Comparison of ENCODE assay signal across 26 cellular contexts in the genomic region with DNA sequence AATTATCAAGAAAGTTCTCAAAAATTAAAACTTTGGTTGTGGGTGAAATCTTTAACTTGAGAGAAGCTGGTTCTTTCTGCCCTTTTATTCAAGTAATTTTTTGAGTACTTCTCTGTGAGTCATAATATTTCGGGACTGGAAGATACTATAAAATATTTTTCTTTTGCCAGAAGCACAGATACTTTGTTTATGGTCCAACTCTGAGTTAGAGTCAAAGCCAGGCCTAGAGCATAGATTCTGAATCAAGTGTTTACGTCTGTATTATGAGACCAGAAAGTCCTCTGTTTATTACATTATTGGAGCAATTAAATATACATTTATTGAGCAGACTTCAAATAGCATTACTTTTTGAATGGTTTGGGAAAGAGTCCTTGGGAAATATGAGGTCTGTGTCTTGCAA.
"Had no signal": no experiment of that assay in that cellular context is flagged by ENCODE, and none has a peak within 500 bp of the region (broad histone marks: within the 10 kb centered on the region; RNA-seq: fewer than 3 reads in every experiment).

No MANE protein-coding gene starts in this region.

- H2AFZ ChIP-seq: neural progenitor cell had no signal

- H3K9ac ChIP-seq: neural progenitor cell had no signal

- H3K4me3 ChIP-seq: neural progenitor cell, pancreas, prostate gland, right lobe of liver, sigmoid colon, stomach, thoracic aorta, tibial artery, transverse colon, upper lobe of right lung, uterus had no signal

- ATAC-seq: naive thymus-derived CD4-positive, alpha-beta T cell; natural killer cell; pancreas; right cardiac atrium; right lobe of liver; stimulated activated effector memory CD8-positive, alpha-beta T cell treated with anti-CD3 and anti-CD28 coated beads, Interleukin-12 subunit alpha, Interleukin-12 subunit beta, amount 100 ng/mL, for 72 hours; stimulated activated naive B cell treated with anti-CD40 and anti-IgM and Interleukin-4, amounts not matched to agents 10 μg/mL and 1 μg/mL and 100 μg/mL, for 72 hours; upper lobe of right lung had no signal

- H3K36me3 ChIP-seq: neural progenitor cell, prostate gland, right lobe of liver, thoracic aorta, transverse colon, upper lobe of right lung, uterus had no signal

- H3K36me3 Mint-ChIP-seq: stimulated activated effector memory CD8-positive, alpha-beta T cell treated with anti-CD3 and anti-CD28 coated beads, Interleukin-12 subunit alpha, Interleukin-12 subunit beta, amount 100 ng/mL, for 72 hours had no signal

- H3K27me3 Mint-ChIP-seq: naive thymus-derived CD4-positive, alpha-beta T cell; stimulated activated naive B cell treated with anti-CD40 and anti-IgM and Interleukin-4, amounts not matched to agents 10 μg/mL and 1 μg/mL and 100 μg/mL, for 72 hours; stimulated activated naive CD8-positive, alpha-beta T cell treated with anti-CD3 and anti-CD28 coated beads, Interleukin-15, Interleukin-2, amounts not matched to agents 100 ng/mL and 50 ng/mL, for 24 hours; type B pancreatic cell had no signal

- H3K4me1 ChIP-seq: neural progenitor cell, prostate gland, right lobe of liver, upper lobe of right lung, uterus had no signal

- H3K4me1 Mint-ChIP-seq: nephron; neural progenitor cell; stimulated activated effector memory CD8-positive, alpha-beta T cell treated with anti-CD3 and anti-CD28 coated beads, Interleukin-12 subunit alpha, Interleukin-12 subunit beta, amount 100 ng/mL, for 72 hours had no signal

- H3K4me2 ChIP-seq: neural progenitor cell had no signal

- DNase-seq: naive thymus-derived CD4-positive, alpha-beta T cell; natural killer cell; occipital lobe; pancreas; right cardiac atrium; right lobe of liver; sigmoid colon; small intestine; stimulated activated CD4-positive, alpha-beta T cell treated with anti-CD3 and anti-CD28 coated beads, Interleukin-15, amount 100 ng/mL, for 24 hours; stimulated activated CD4-positive, alpha-beta T cell treated with anti-CD3 and anti-CD28 coated beads, Interleukin-2, amount 100 ng/mL, for 24 hours; stimulated activated CD4-positive, alpha-beta T cell treated with anti-CD3 and anti-CD28 coated beads, Interleukin-2, amount 100 ng/mL, for 48 hours; stimulated activated CD4-positive, alpha-beta T cell treated with anti-CD3 and anti-CD28 coated beads, Interleukin-4, amount 100 ng/mL, for 24 hours; stimulated activated naive B cell treated with anti-CD40 and anti-IgM and Interleukin-4, amounts not matched to agents 10 μg/mL and 1 μg/mL and 100 μg/mL, for 72 hours; stimulated activated naive CD4-positive, alpha-beta T cell treated with Interleukin-2 at 50 U/mL for 16 hours; stomach; tibial artery; transverse colon; upper lobe of right lung; uterus had no signal

- H3K27me3 ChIP-seq: neural progenitor cell, pancreas, right lobe of liver, sigmoid colon, stomach, tibial artery, transverse colon, upper lobe of right lung, uterus had no signal

- H3K27ac Mint-ChIP-seq: naive thymus-derived CD4-positive, alpha-beta T cell; natural killer cell; nephron; neural progenitor cell; stimulated activated effector memory CD8-positive, alpha-beta T cell treated with anti-CD3 and anti-CD28 coated beads, Interleukin-12 subunit alpha, Interleukin-12 subunit beta, amount 100 ng/mL, for 72 hours; stimulated activated naive B cell treated with anti-CD40 and anti-IgM and Interleukin-4, amounts not matched to agents 10 μg/mL and 1 μg/mL and 100 μg/mL, for 72 hours; stimulated activated naive CD8-positive, alpha-beta T cell treated with anti-CD3 and anti-CD28 coated beads, Interleukin-15, Interleukin-2, amounts not matched to agents 100 ng/mL and 50 ng/mL, for 24 hours; type B pancreatic cell had no signal

- H3K9me3 Mint-ChIP-seq: stimulated activated naive CD8-positive, alpha-beta T cell treated with anti-CD3 and anti-CD28 coated beads, Interleukin-15, Interleukin-2, amounts not matched to agents 100 ng/mL and 50 ng/mL, for 24 hours had no signal

- H3K27ac ChIP-seq: neural progenitor cell, pancreas, prostate gland, right lobe of liver, stomach, thoracic aorta, tibial artery, transverse colon, upper lobe of right lung, uterus had no signal

- H3K9me3 ChIP-seq: pancreas, prostate gland, right lobe of liver, thoracic aorta, tibial artery, transverse colon, upper lobe of right lung, uterus had no signal

- H3K4me3 Mint-ChIP-seq: naive thymus-derived CD4-positive, alpha-beta T cell; natural killer cell; nephron; neural progenitor cell; stimulated activated effector memory CD8-positive, alpha-beta T cell treated with anti-CD3 and anti-CD28 coated beads, Interleukin-12 subunit alpha, Interleukin-12 subunit beta, amount 100 ng/mL, for 72 hours; stimulated activated naive B cell treated with anti-CD40 and anti-IgM and Interleukin-4, amounts not matched to agents 10 μg/mL and 1 μg/mL and 100 μg/mL, for 72 hours; stimulated activated naive CD8-positive, alpha-beta T cell treated with anti-CD3 and anti-CD28 coated beads, Interleukin-15, Interleukin-2, amounts not matched to agents 100 ng/mL and 50 ng/mL, for 24 hours; type B pancreatic cell had no signal
